Comparison of ENCODE assay signal across 31 cellular contexts in genomic region chr11:106717222-106717621, GRCh38.
"Had no signal": no experiment of that assay in that cellular context is flagged by ENCODE, and none has a peak within 500 bp of the region (broad histone marks: within the 10 kb centered on the region; RNA-seq: fewer than 3 reads in every experiment).

No MANE protein-coding gene starts in this region.

- H3K4me3 Mint-ChIP-seq: activated CD4-positive, alpha-beta memory T cell treated with anti-CD3 and anti-CD28 coated beads for 36 hours; activated CD4-positive, alpha-beta T cell treated with anti-CD3 and anti-CD28 coated beads for 36 hours; activated CD4-positive, alpha-beta T cell treated with anti-CD3 and anti-CD28 coated beads, Interleukin-2, amount 10 ng/mL, durations not matched to agents 24 days and 14 days; activated CD8-positive, alpha-beta memory T cell treated with anti-CD3 and anti-CD28 coated beads, Interleukin-2, amount 10 ng/mL, durations not matched to agents 7 days and 5 days; activated CD8-positive, alpha-beta T cell treated with anti-CD3 and anti-CD28 coated beads, Interleukin-2, amount 10 ng/mL, durations not matched to agents 7 days and 5 days; activated naive CD4-positive, alpha-beta T cell treated with anti-CD3 and anti-CD28 coated beads for 36 hours; activated naive CD4-positive, alpha-beta T cell treated with anti-CD3 and anti-CD28 coated beads, Interleukin-2, amount 50 U/mL, for 24 hours; activated naive CD8-positive, alpha-beta T cell treated with anti-CD3 and anti-CD28 coated beads for 36 hours; activated naive CD8-positive, alpha-beta T cell treated with anti-CD3 and anti-CD28 coated beads, Interleukin-2, amount 50 U/mL, for 24 hours; activated T-helper 1 cell treated with anti-CD3 and anti-CD28 coated beads, Interleukin-12 subunit alpha, Interleukin-12 subunit beta, Interleukin-2, Interleukin-4 antibody, amounts not matched to agents 30 ng/mL and 10 ng/mL and 1 ng/mL, durations not matched to agents 14 hours and 24 hours and 36 hours; central memory CD8-positive, alpha-beta T cell; dendritic cell treated with granulocyte-macrophage colony-stimulating factor and Interleukin-4, amounts not matched to agents 40 ng/mL and 50 ng/mL, for 4 days had no signal

- H3K27ac ChIP-seq: adrenal gland, body of pancreas, cardiac muscle cell, coronary artery, dorsolateral prefrontal cortex, epithelial cell of prostate had no signal

- H3K9me3 Mint-ChIP-seq: activated CD4-positive, alpha-beta T cell treated with anti-CD3 and anti-CD28 coated beads, Interleukin-2, amount 10 ng/mL, durations not matched to agents 24 days and 14 days; activated T-helper 1 cell treated with anti-CD3 and anti-CD28 coated beads, Interleukin-12 subunit alpha, Interleukin-12 subunit beta, Interleukin-2, Interleukin-4 antibody, amounts not matched to agents 30 ng/mL and 10 ng/mL and 1 ng/mL, durations not matched to agents 14 hours and 24 hours and 36 hours; activated T-helper 2 cell treated with anti-CD3 and anti-CD28 coated beads, Interferon-gamma antibody, Interleukin-2, Interleukin-4, amounts not matched to agents 10 μg/mL and 5 μg/mL and 100 μg/mL, durations not matched to agents 14 hours and 24 hours and 36 hours; dendritic cell treated with granulocyte-macrophage colony-stimulating factor and Interleukin-4, amounts not matched to agents 40 ng/mL and 50 ng/mL, for 4 days had no signal

- H3K36me3 Mint-ChIP-seq: activated CD4-positive, alpha-beta memory T cell treated with anti-CD3 and anti-CD28 coated beads for 36 hours; activated CD8-positive, alpha-beta memory T cell treated with anti-CD3 and anti-CD28 coated beads, Interleukin-2, amount 10 ng/mL, durations not matched to agents 7 days and 5 days; activated naive CD4-positive, alpha-beta T cell treated with anti-CD3 and anti-CD28 coated beads, Interleukin-2, amount 50 U/mL, for 24 hours; activated naive CD8-positive, alpha-beta T cell treated with anti-CD3 and anti-CD28 coated beads for 36 hours had no signal

- H3K36me3 ChIP-seq: adrenal gland, cardiac muscle cell had no signal

- H3K27ac Mint-ChIP-seq: activated CD4-positive, alpha-beta memory T cell treated with anti-CD3 and anti-CD28 coated beads for 36 hours; activated CD4-positive, alpha-beta T cell treated with anti-CD3 and anti-CD28 coated beads for 36 hours; activated CD4-positive, alpha-beta T cell treated with anti-CD3 and anti-CD28 coated beads, Interleukin-2, amount 10 ng/mL, durations not matched to agents 24 days and 14 days; activated CD8-positive, alpha-beta memory T cell treated with anti-CD3 and anti-CD28 coated beads, Interleukin-2, amount 10 ng/mL, durations not matched to agents 7 days and 5 days; activated CD8-positive, alpha-beta T cell treated with anti-CD3 and anti-CD28 coated beads, Interleukin-2, amount 10 ng/mL, durations not matched to agents 7 days and 5 days; activated naive CD4-positive, alpha-beta T cell treated with anti-CD3 and anti-CD28 coated beads for 36 hours; activated naive CD4-positive, alpha-beta T cell treated with anti-CD3 and anti-CD28 coated beads, Interleukin-2, amount 50 U/mL, for 24 hours; activated naive CD8-positive, alpha-beta T cell treated with anti-CD3 and anti-CD28 coated beads for 36 hours; activated naive CD8-positive, alpha-beta T cell treated with anti-CD3 and anti-CD28 coated beads, Interleukin-2, amount 50 U/mL, for 24 hours; activated T-helper 1 cell treated with anti-CD3 and anti-CD28 coated beads, Interleukin-12 subunit alpha, Interleukin-12 subunit beta, Interleukin-2, Interleukin-4 antibody, amounts not matched to agents 30 ng/mL and 10 ng/mL and 1 ng/mL, durations not matched to agents 14 hours and 24 hours and 36 hours; activated T-helper 2 cell treated with anti-CD3 and anti-CD28 coated beads, Interferon-gamma antibody, Interleukin-2, Interleukin-4, amounts not matched to agents 10 μg/mL and 5 μg/mL and 100 μg/mL, durations not matched to agents 14 hours and 24 hours and 36 hours; dendritic cell treated with granulocyte-macrophage colony-stimulating factor and Interleukin-4, amounts not matched to agents 40 ng/mL and 50 ng/mL, for 4 days had no signal

- H3K27me3 Mint-ChIP-seq: activated CD4-positive, alpha-beta memory T cell treated with anti-CD3 and anti-CD28 coated beads for 36 hours; activated CD4-positive, alpha-beta T cell treated with anti-CD3 and anti-CD28 coated beads for 36 hours; activated CD4-positive, alpha-beta T cell treated with anti-CD3 and anti-CD28 coated beads, Interleukin-2, amount 10 ng/mL, durations not matched to agents 24 days and 14 days; activated CD8-positive, alpha-beta memory T cell treated with anti-CD3 and anti-CD28 coated beads, Interleukin-2, amount 10 ng/mL, durations not matched to agents 7 days and 5 days; activated naive CD4-positive, alpha-beta T cell treated with anti-CD3 and anti-CD28 coated beads, Interleukin-2, amount 50 U/mL, for 24 hours; activated naive CD8-positive, alpha-beta T cell treated with anti-CD3 and anti-CD28 coated beads for 36 hours; activated naive CD8-positive, alpha-beta T cell treated with anti-CD3 and anti-CD28 coated beads, Interleukin-2, amount 50 U/mL, for 24 hours; central memory CD8-positive, alpha-beta T cell; dendritic cell treated with granulocyte-macrophage colony-stimulating factor and Interleukin-4, amounts not matched to agents 40 ng/mL and 50 ng/mL, for 4 days had no signal

- H3K9me3 ChIP-seq: adrenal gland, body of pancreas had no signal

- H3K4me1 ChIP-seq: adrenal gland, body of pancreas had no signal

- ATAC-seq: activated CD4-positive, alpha-beta T cell treated with anti-CD3 and anti-CD28 coated beads for 36 hours; activated CD8-positive, alpha-beta memory T cell treated with anti-CD3 and anti-CD28 coated beads, Interleukin-2, amount 10 ng/mL, durations not matched to agents 7 days and 5 days; activated CD8-positive, alpha-beta T cell treated with anti-CD3 and anti-CD28 coated beads, Interleukin-2, amount 10 ng/mL, durations not matched to agents 7 days and 5 days; activated naive CD8-positive, alpha-beta T cell treated with anti-CD3 and anti-CD28 coated beads, Interleukin-2, amount 50 U/mL, for 24 hours; body of pancreas had no signal

- H3K4me3 ChIP-seq: adrenal gland, body of pancreas, cardiac muscle cell, coronary artery, dorsolateral prefrontal cortex had no signal

- DNase-seq: activated CD4-positive, alpha-beta memory T cell treated with anti-CD3 and anti-CD28 coated beads for 36 hours; activated CD4-positive, alpha-beta T cell treated with anti-CD3 and anti-CD28 coated beads for 36 hours; activated CD4-positive, alpha-beta T cell treated with anti-CD3 and anti-CD28 coated beads, Interleukin-2, amount 10 ng/mL, durations not matched to agents 24 days and 14 days; activated CD4-positive, CD25-positive, alpha-beta regulatory T cell; activated CD4-positive, CD25-positive, alpha-beta regulatory T cell treated with anti-CD3 and anti-CD28 coated beads, Interleukin-2, amount 50 U/mL, for 72 hours; activated CD8-positive, alpha-beta memory T cell treated with anti-CD3 and anti-CD28 coated beads, Interleukin-2, amount 10 ng/mL, durations not matched to agents 7 days and 5 days; activated CD8-positive, alpha-beta memory T cell treated with anti-CD3 and anti-CD28 coated beads, Interleukin-2, amount 50 U/mL, for 4 hours; activated CD8-positive, alpha-beta T cell treated with anti-CD3 and anti-CD28 coated beads, Interleukin-2, amount 10 ng/mL, durations not matched to agents 7 days and 5 days; activated effector memory CD4-positive, alpha-beta T cell treated with anti-CD3 and anti-CD28 coated beads, Interleukin-2, amount 50 U/mL, for 16 hours; activated naive CD4-positive, alpha-beta T cell treated with anti-CD3 and anti-CD28 coated beads for 36 hours; activated naive CD8-positive, alpha-beta T cell treated with anti-CD3 and anti-CD28 coated beads for 36 hours; activated naive CD8-positive, alpha-beta T cell treated with anti-CD3 and anti-CD28 coated beads, Interleukin-2, amount 50 U/mL, for 24 hours; activated T-cell treated with anti-CD3 and anti-CD28 coated beads, Interleukin-2, amount 50 U/mL, for 1 hour; activated T-cell treated with anti-CD3 and anti-CD28 coated beads, Interleukin-2, amount 50 U/mL, for 48 hours; adrenal gland; amygdala; aorta; body of pancreas; dorsolateral prefrontal cortex; effector memory CD4-positive, alpha-beta T cell; foreskin fibroblast; head of caudate nucleus; T-helper 2 cell had no signal

- H3K27me3 ChIP-seq: adrenal gland, body of pancreas, cardiac muscle cell, dorsolateral prefrontal cortex had no signal

- H3K4me1 Mint-ChIP-seq: activated CD4-positive, alpha-beta T cell treated with anti-CD3 and anti-CD28 coated beads for 36 hours; activated CD4-positive, alpha-beta T cell treated with anti-CD3 and anti-CD28 coated beads, Interleukin-2, amount 10 ng/mL, durations not matched to agents 24 days and 14 days; activated CD8-positive, alpha-beta memory T cell treated with anti-CD3 and anti-CD28 coated beads, Interleukin-2, amount 10 ng/mL, durations not matched to agents 7 days and 5 days; activated naive CD4-positive, alpha-beta T cell treated with anti-CD3 and anti-CD28 coated beads, Interleukin-2, amount 50 U/mL, for 24 hours; activated naive CD8-positive, alpha-beta T cell treated with anti-CD3 and anti-CD28 coated beads for 36 hours; activated naive CD8-positive, alpha-beta T cell treated with anti-CD3 and anti-CD28 coated beads, Interleukin-2, amount 50 U/mL, for 24 hours; central memory CD8-positive, alpha-beta T cell had no signal
